8 cellular contexts compared by ENCODE assay signal in the genomic region with DNA sequence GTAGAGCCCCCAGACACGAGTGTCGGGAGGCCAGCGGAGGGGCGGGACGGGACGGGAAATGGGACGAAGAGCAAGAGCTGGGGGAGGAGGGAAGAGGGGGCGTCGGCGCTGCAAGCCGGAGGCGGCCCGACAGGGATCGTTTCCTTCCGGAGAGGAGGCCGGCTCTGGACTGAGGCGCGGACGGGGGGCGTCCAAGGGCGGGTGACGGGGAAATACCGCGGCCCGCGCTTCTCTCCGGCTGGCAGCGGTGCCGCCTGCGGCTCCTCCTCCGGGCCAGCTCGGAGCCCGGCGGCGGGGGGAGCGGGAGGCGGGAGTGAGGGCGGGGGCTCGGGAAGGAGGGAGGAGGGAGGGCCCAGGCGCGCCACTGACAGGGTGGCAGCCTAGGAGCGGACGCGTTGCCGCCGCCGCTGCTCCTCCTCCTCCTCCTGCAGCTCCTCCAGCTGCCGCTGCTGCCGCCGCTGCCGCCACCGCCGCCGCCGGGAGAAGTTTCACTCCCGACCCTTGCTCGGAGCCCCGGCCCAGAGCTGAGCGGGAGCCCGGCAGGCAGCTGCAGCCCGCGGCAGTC.
A peak's percentile ranks its signal among the peaks of the same experiment; 100 is the strongest.
DNase-seq lines count a peak whose midpoint lies in the region; ATAC-seq and TF ChIP-seq lines count a peak whose summit lies in the region.

A gene (plus strand): TSS at position 364 of the 565 bp plus-strand sequence.

- peaks cover 2% of the 10 kb centered on the region for H3K36me3 Mint-ChIP-seq in memory B cell

- CTCF ChIA-PET in HEK293T (lab: Yijun Ruan, JAX) = interaction anchor here (0.6 to 1.2 kb wide), 2 partner anchors 51 to 1102 kb away, joined by 3 read pairs; no protein-coding TSS in a partner anchor

- peak within 1 kb of the TSS; percentile 83 for H3K4me3 Mint-ChIP-seq in memory B cell

- DNase-seq in NCI-H1694 (lab: John Stamatoyannopoulos, UW) = peak; percentile 2
- no peak for DNase-seq in NCI-H1694 treated with DMSO at 0.1 percent for 48 hours (lab: John Stamatoyannopoulos, UW)
- DNase-seq in HEK293T (ENCODE audit: extremely low spot score) = peak; percentile 70
- DNase-seq in NCI-H1105 (lab: John Stamatoyannopoulos, UW) = peak; percentile 29
- DNase-seq in activated CD4-positive, alpha-beta T cell treated with anti-CD3 and anti-CD28 coated beads for 4 hours = peak; percentile 8 to 10
- peak; percentile 86 for DNase-seq in epithelial cell of esophagus (ENCODE audit: low read depth)
- no peak for DNase-seq in memory B cell (ENCODE audit: low spot score in 2 of 2)
- peak; percentile 13 for DNase-seq in stimulated activated CD8-positive, alpha-beta memory T cell treated with anti-CD3 and anti-CD28 coated beads, Interleukin-15, amount 100 ng/mL, for 24 hours (ENCODE audit: low read depth)

- no peaks in the 10 kb centered on the region for H3K9me3 Mint-ChIP-seq in memory B cell

- peaks cover 21% of the 10 kb centered on the region for H3K27me3 Mint-ChIP-seq in memory B cell

- POLR2A ChIA-PET in HEK293T (lab: Yijun Ruan, JAX) = interaction anchor here (0.6 kb wide), 1 partner anchor 40 kb away, joined by 3 read pairs; no protein-coding TSS in a partner anchor

- H3K4me1 Mint-ChIP-seq in memory B cell = peaks cover 13% of the 10 kb centered on the region

- H3K27ac Mint-ChIP-seq in memory B cell = no peak within 1 kb of the TSS

- H3K4me3 ChIP-seq in epithelial cell of esophagus (ENCODE audit: low read length) = peak within 1 kb of the TSS; percentile 48

- TF ChIP-seq CTCF in epithelial cell of esophagus (IDR thresholded peaks at IDR 0.05; ENCODE audit: insufficient read depth, low read depth, low read length, missing control alignments) = no peak

- ATAC-seq in memory B cell (ENCODE audit: low read depth) = peak; percentile 24

TF ChIP-seq in HEK293T, 16 proteins besides CTCF, POLR2A, EP300 and RAD21:
- no peak for TF ChIP-seq HDGF (IDR thresholded peaks at IDR 0.05; ENCODE audit: borderline replicate concordance)
- TF ChIP-seq L3MBTL2 (conservative IDR thresholded peaks at IDR 0.05) = peak; percentile 27; the same call in 1 of the 2 replicates

Comparison
In these comparisons a context has a peak if more than half of its experiments do, and no peak if none do; other contexts are left out.
1. DNase-seq: peak in NCI-H1694 (single experiment), HEK293T (single experiment), NCI-H1105 (single experiment), activated CD4-positive, alpha-beta T cell treated with anti-CD3 and anti-CD28 coated beads for 4 hours (2 of 2), epithelial cell of esophagus (single experiment) and stimulated activated CD8-positive, alpha-beta memory T cell treated with anti-CD3 and anti-CD28 coated beads, Interleukin-15, amount 100 ng/mL, for 24 hours (single experiment); none in NCI-H1694 treated with DMSO at 0.1 percent for 48 hours (single experiment) and memory B cell (0 of 2).